8 cellular contexts compared by ENCODE assay signal in genomic region chr10:103712898-103713498, GRCh38.
DNase-seq lines count a peak whose midpoint lies in the region; ATAC-seq and TF ChIP-seq lines count a peak whose summit lies in the region.

No MANE protein-coding gene starts in this region.

- intact Hi-C loops in lower lobe of right lung (cut with DNase I), result loop anchor here (5.0 kb wide), 1 partner anchor 144 kb away; the partner anchor contains the start of gene SH3PXD2A

- peak; percentile 89 for TF ChIP-seq CTCF in GM10266 (IDR thresholded peaks at IDR 0.05; ENCODE audit: control insufficient read depth, insufficient read depth, low read depth, missing control alignments)
- peak; percentile 94 for TF ChIP-seq CTCF in lower lobe of right lung (IDR thresholded peaks at IDR 0.05)

- ATAC-seq in HG02798 (IDR thresholded peaks at IDR 0.05; ENCODE audit: poor library complexity, unreplicated experiment) (peak; percentile 72), lower lobe of right lung (peak; percentile 87 to 88), HG02970 (IDR thresholded peaks at IDR 0.05; ENCODE audit: low FRiP score, unreplicated experiment) (no peak)

- H3K4me1 ChIP-seq in lower lobe of right lung, result no peaks in the 10 kb centered on the region

- H3K4me3 ChIP-seq in lower lobe of right lung, result no peak overlapping the region

- H3K9me3 ChIP-seq in lower lobe of right lung, result no peaks in the 10 kb centered on the region

- H3K27me3 ChIP-seq in lower lobe of right lung (ENCODE audit: low read depth), result no peaks in the 10 kb centered on the region

- peak; percentile 75 for DNase-seq in GM10266 (ENCODE audit: extremely low spot score)
- DNase-seq in NCI-H69 (lab: John Stamatoyannopoulos, UW), result peak; percentile 62
- peak; percentile 79 to 86 for DNase-seq in activated CD4-positive, alpha-beta T cell treated with anti-CD3 and anti-CD28 coated beads, Interleukin-2, amount 50 U/mL, for 4 hours
- DNase-seq in dermis microvascular lymphatic vessel endothelial cell (ENCODE audit: low read depth in 2 of 2), result peak; percentile 35 to 68
- DNase-seq in lower lobe of right lung, result peak; percentile 73
- peak; percentile 83 for DNase-seq in stimulated activated CD8-positive, alpha-beta memory T cell treated with anti-CD3 and anti-CD28 coated beads, Interleukin-15, amount 100 ng/mL, for 1 hour (ENCODE audit: low read depth)

- H3K36me3 ChIP-seq in lower lobe of right lung, result no peaks in the 10 kb centered on the region

- H3K27ac ChIP-seq in lower lobe of right lung, result no peak overlapping the region
